In genomic region chr10:119496282-119496681, GRCh38 we compare ENCODE assay signal across 8 cellular contexts. TPM values are rescaled to one million over a fixed set of nuclear protein-coding genes. Genes with fewer than 3 reads are reported as not detected.
A peak's percentile ranks its signal among the peaks of the same experiment; 100 is the strongest.
DNase-seq lines count a peak whose midpoint lies in the region; ATAC-seq and TF ChIP-seq lines count a peak whose summit lies in the region.

No MANE protein-coding gene starts in this region.

- peak; percentile 68 for ATAC-seq in GM18868 (IDR thresholded peaks at IDR 0.05; ENCODE audit: unreplicated experiment)
- ATAC-seq in HG02623 (IDR thresholded peaks at IDR 0.05; ENCODE audit: unreplicated experiment) = peak; percentile 88
- peak; percentile 7 for ATAC-seq in sciatic nerve

- intact Hi-C loops in sciatic nerve (cut with DNase I) = no loop called here

- H3K27ac Mint-ChIP-seq in T-helper 2 cell treated with Interferon-gamma antibody and Interleukin-4, amounts not matched to agents 5 μg/mL and 100 μg/mL, for 36 hours = peak overlapping the region; percentile 41

- POLR2A ChIA-PET in HEK293T (lab: Yijun Ruan, JAX) = no interaction called here

- no peaks in the 10 kb centered on the region for H3K27me3 Mint-ChIP-seq in T-helper 2 cell treated with Interferon-gamma antibody and Interleukin-4, amounts not matched to agents 5 μg/mL and 100 μg/mL, for 36 hours (ENCODE audit: low read depth)

- H3K4me3 Mint-ChIP-seq in T-helper 2 cell treated with Interferon-gamma antibody and Interleukin-4, amounts not matched to agents 5 μg/mL and 100 μg/mL, for 36 hours = peak overlapping the region; percentile 27

- CTCF ChIA-PET in HEK293T (lab: Yijun Ruan, JAX) = no interaction called here

- peaks cover 60% of the 10 kb centered on the region for H3K4me1 Mint-ChIP-seq in T-helper 2 cell treated with Interferon-gamma antibody and Interleukin-4, amounts not matched to agents 5 μg/mL and 100 μg/mL, for 36 hours (ENCODE audit: low read depth)

- DNase-seq in T-helper 2 cell treated with Interferon-gamma antibody and Interleukin-4, amounts not matched to agents 5 μg/mL and 100 μg/mL, for 36 hours (ENCODE audit: low spot score) = peak; percentile 82
- DNase-seq in sciatic nerve (ENCODE audit: low spot score) (no peak), AML-193 (lab: John Stamatoyannopoulos, UW) (no peak), DMS79 (lab: John Stamatoyannopoulos, UW) (no peak), HEK293T (ENCODE audit: extremely low spot score) (no peak), midbrain (lab: John Stamatoyannopoulos, UW) (no peak)

- no peaks in the 10 kb centered on the region for H3K9me3 Mint-ChIP-seq in T-helper 2 cell treated with Interferon-gamma antibody and Interleukin-4, amounts not matched to agents 5 μg/mL and 100 μg/mL, for 36 hours

- H3K36me3 Mint-ChIP-seq in T-helper 2 cell treated with Interferon-gamma antibody and Interleukin-4, amounts not matched to agents 5 μg/mL and 100 μg/mL, for 36 hours (ENCODE audit: low read depth) = peaks cover 43% of the 10 kb centered on the region

TF ChIP-seq in HEK293T, 16 proteins besides CTCF, POLR2A, EP300 and RAD21:
- TF ChIP-seq HDGF (IDR thresholded peaks at IDR 0.05; ENCODE audit: borderline replicate concordance) (no peak), SP1 (IDR thresholded peaks at IDR 0.05) (no peak), BHLHE40 (IDR thresholded peaks at IDR 0.05; ENCODE audit: borderline replicate concordance) (no peak), CTBP1 (IDR thresholded peaks at IDR 0.05; ENCODE audit: borderline replicate concordance) (no peak), SUZ12 (IDR thresholded peaks at IDR 0.05) (no peak), NFRKB (IDR thresholded peaks at IDR 0.05) (no peak), ARNT (IDR thresholded peaks at IDR 0.05) (no peak), FOXA1 (IDR thresholded peaks at IDR 0.05) (no peak), TARDBP (IDR thresholded peaks at IDR 0.05) (no peak), FOXK2 (IDR thresholded peaks at IDR 0.05) (no peak), LEF1 (IDR thresholded peaks at IDR 0.05; ENCODE audit: borderline replicate concordance) (no peak), FOXM1 (IDR thresholded peaks at IDR 0.05; ENCODE audit: borderline replicate concordance) (no peak), ELF4 (IDR thresholded peaks at IDR 0.05) (no peak)

RNA-seq across cellular contexts. Expression of gene RGS10, which starts 46.2 kb away (rescaled TPM):
- total RNA-seq in sciatic nerve = 30.0 TPM

Comparison
In these comparisons a context has a peak if more than half of its experiments do, and no peak if none do; other contexts are left out.
1. ATAC-seq: peak in every context shown above with its lines; median percentile 88 in HG02623; 68 in GM18868; 7 in sciatic nerve.